In genomic region chr4:8080754-8081065, GRCh38 we compare ENCODE assay signal across 17 cellular contexts.
"Had no signal": no experiment of that assay in that cellular context is flagged by ENCODE, and none has a peak within 500 bp of the region (broad histone marks: within the 10 kb centered on the region; RNA-seq: fewer than 3 reads in every experiment).

No MANE protein-coding gene starts in this region.

- DNase-seq: activated CD4-positive, alpha-beta T cell treated with anti-CD3 and anti-CD28 coated beads, Interleukin-2, amount 10 ng/mL, durations not matched to agents 7 days and 5 days; activated CD8-positive, alpha-beta memory T cell treated with anti-CD3 and anti-CD28 coated beads, Interleukin-2, amount 50 U/mL, for 4 hours; activated naive CD4-positive, alpha-beta T cell treated with anti-CD3 and anti-CD28 coated beads for 36 hours; activated T-cell treated with anti-CD3 and anti-CD28 coated beads, Interleukin-2, amount 50 U/mL, for 4 hours; anterior cingulate cortex; brain microvascular endothelial cell; ovary; stimulated activated CD4-positive, alpha-beta T cell treated with anti-CD3 and anti-CD28 coated beads, Interleukin-4, amount 100 ng/mL, for 1 hour; T1000; testis; upper lobe of right lung had no signal

- H3K4me3 ChIP-seq: coronary artery, ovary, smooth muscle cell, testis, upper lobe of right lung had no signal

- H3K4me2 ChIP-seq: smooth muscle cell had no signal

- H3K27ac ChIP-seq: brain microvascular endothelial cell, coronary artery, ovary, testis, upper lobe of right lung had no signal

- H3K36me3 ChIP-seq: brain microvascular endothelial cell, ovary, upper lobe of right lung had no signal

- ATAC-seq: activated CD4-positive, CD25-positive, alpha-beta regulatory T cell treated with anti-CD3 and anti-CD28 coated beads, Interleukin-2, amount 50 U/mL, for 24 hours; activated T-cell treated with anti-CD3 and anti-CD28 coated beads, Interleukin-2, amount 50 U/mL, for 4 hours; sciatic nerve; stimulated activated effector memory CD8-positive, alpha-beta T cell treated with anti-CD3 and anti-CD28 coated beads, Interleukin-12 subunit alpha, Interleukin-12 subunit beta, amount 100 ng/mL, for 72 hours; upper lobe of right lung had no signal

- H3K4me1 ChIP-seq: testis had no signal

- FAIRE-seq: islet of Langerhans had no signal

- H3K27me3 ChIP-seq: ovary, testis, upper lobe of right lung had no signal

- H3K9me3 ChIP-seq: ovary, testis, upper lobe of right lung had no signal
